Comparison of ENCODE assay signal across 9 cellular contexts in genomic region chr13:51764184-51765141, GRCh38. TPM values are rescaled to one million over a fixed set of nuclear protein-coding genes. Genes with fewer than 3 reads are reported as not detected.
A peak's percentile ranks its signal among the peaks of the same experiment; 100 is the strongest.
DNase-seq lines count a peak whose midpoint lies in the region; ATAC-seq, FAIRE-seq and TF ChIP-seq lines count a peak whose summit lies in the region.
"Had no signal": no experiment of that assay in that cellular context is flagged by ENCODE, and none has a peak within 500 bp of the region (broad histone marks: within the 10 kb centered on the region; RNA-seq: fewer than 3 reads in every experiment).

No MANE protein-coding gene starts in this region.

- intact Hi-C loops in kidney (cut with DNase I): no loop called here

- peaks cover 51% of the 10 kb centered on the region for H3K36me3 ChIP-seq in SJSA1
- H3K36me3 ChIP-seq in kidney (ENCODE audit: control insufficient read depth in 1 of 2, insufficient read depth in 2 of 2, low read length in 2 of 2): peaks cover 6 to 17% of the 10 kb centered on the region in 2 donors
- H3K36me3 ChIP-seq: ovary had no signal

- TF ChIP-seq CTCF in kidney (IDR thresholded peaks at IDR 0.05; ENCODE audit: borderline replicate concordance, extremely low read depth, insufficient read depth): no peak

- peak overlapping the region; percentile 4; the same call in 1 of the 2 replicates for H3K4me3 ChIP-seq in SJSA1
- no peak overlapping the region for H3K4me3 ChIP-seq in kidney (ENCODE audit: low read length in 2 of 2)
- H3K4me3 ChIP-seq: ovary had no signal

- H3K27me3 ChIP-seq in SJSA1 (replicated peaks): no peaks in the 10 kb centered on the region
- H3K27me3 ChIP-seq: ovary had no signal

- peak; percentile 73 for ATAC-seq in HG03060 (IDR thresholded peaks at IDR 0.05; ENCODE audit: low read depth, unreplicated experiment)

- H3K9me3 ChIP-seq in SJSA1 (replicated peaks): no peaks in the 10 kb centered on the region
- H3K9me3 ChIP-seq in kidney (ENCODE audit: control insufficient read depth in 1 of 2, low read length in 2 of 2): no peaks in the 10 kb centered on the region
- H3K9me3 ChIP-seq: ovary had no signal

- no peak for FAIRE-seq in kidney (lab: Jason Lieb, UNC)

- peak overlapping the region; percentile 34 for H3K27ac ChIP-seq in SJSA1
- H3K27ac ChIP-seq in kidney (ENCODE audit: low read depth in 2 of 2, low read length in 2 of 2): peak overlapping the region; percentile 34 to 65

- DNase-seq in NCI-H2107 treated with DMSO at 0.1 percent for 48 hours (lab: John Stamatoyannopoulos, UW; ENCODE audit: unreplicated experiment) (peak; percentile 59), NCI-H2107 (lab: John Stamatoyannopoulos, UW) (no peak), SJSA1 (ENCODE audit: low read depth in 1 of 2, low spot score in 2 of 2) (peak; percentile 68 to 81), anterior cingulate cortex (lab: John Stamatoyannopoulos, UW) (peak in 38 of 58 donors; percentile 12 to 82 (median 48)), kidney (peak; percentile 83), RKO (ENCODE audit: low spot score) (no peak)
- DNase-seq in stimulated activated CD4-positive, alpha-beta T cell treated with anti-CD3 and anti-CD28 coated beads, Interleukin-1b, Interleukin-23, amount 100 ng/mL, for 4 hours (ENCODE audit: low read depth in 2 of 2): peak; percentile 51 to 53

- H3K4me1 ChIP-seq in SJSA1 (replicated peaks) (peaks cover 40% of the 10 kb centered on the region), kidney (ENCODE audit: control insufficient read depth in 1 of 2, insufficient read depth in 1 of 2, low read depth in 1 of 2, low read length in 2 of 2) (peaks cover 10% of the 10 kb centered on the region in 2 donors)

- H3K9ac ChIP-seq in kidney (ENCODE audit: low read length in 2 of 2): no peak overlapping the region

RNA-seq across cellular contexts. Expression of gene DHRS12, which starts 39.5 kb away (rescaled TPM):
- 1.3 and 5.9 TPM in 2 replicates for total RNA-seq in SJSA1 (2014; rRNA removed; shearing (Covaris generic))
- 20.4 TPM for total RNA-seq in kidney
- 36.1 TPM for polyA plus RNA-seq in kidney (ENCODE audit: insufficient read depth, low read depth, low replicate concordance)

Comparison
In these comparisons a context has a peak if more than half of its experiments do, and no peak if none do; other contexts are left out.
1. DNase-seq: peak in NCI-H2107 treated with DMSO at 0.1 percent for 48 hours (single experiment), SJSA1 (2 of 2), anterior cingulate cortex (38 of 58), kidney (single experiment) and stimulated activated CD4-positive, alpha-beta T cell treated with anti-CD3 and anti-CD28 coated beads, Interleukin-1b, Interleukin-23, amount 100 ng/mL, for 4 hours (2 of 2); none in NCI-H2107 (single experiment) and RKO (single experiment).